ENCODE assay signal across 11 cellular contexts in genomic region chr3:20197775-20198174, GRCh38.
"Had no signal": no experiment of that assay in that cellular context is flagged by ENCODE, and none has a peak within 500 bp of the region (broad histone marks: within the 10 kb centered on the region; RNA-seq: fewer than 3 reads in every experiment).

No MANE protein-coding gene starts in this region.

- DNase-seq: activated CD4-positive, alpha-beta T cell treated with anti-CD3 and anti-CD28 coated beads for 48 hours; activated naive CD4-positive, alpha-beta T cell treated with anti-CD3 and anti-CD28 coated beads for 36 hours; adrenal gland; cerebellar nuclear complex; foreskin melanocyte; head of caudate nucleus; left lung; stimulated activated CD4-positive, alpha-beta T cell treated with anti-CD3 and anti-CD28 coated beads, Interleukin-2, amount 100 ng/mL, for 48 hours; stimulated activated naive CD4-positive, alpha-beta T cell treated with Interleukin-2 at 50 U/mL for 16 hours; T1000 had no signal

- H3K36me3 ChIP-seq: adrenal gland, left lung had no signal

- H3K4me1 ChIP-seq: adrenal gland, left lung had no signal

- H3K27me3 ChIP-seq: adrenal gland, left lung had no signal

- H3K4me3 ChIP-seq: adrenal gland, left lung had no signal

- H3K9me3 ChIP-seq: adrenal gland, left lung had no signal

- H3K27ac ChIP-seq: adrenal gland, left lung, VCaP had no signal

- ATAC-seq: left lung had no signal
